Comparison of ENCODE assay signal across 3 cellular contexts in genomic region chr9:124263158-124263557, GRCh38.
TF ChIP-seq lines count a peak whose summit lies in the region.

No MANE protein-coding gene starts in this region.

TF ChIP-seq in SK-N-SH, 30 proteins besides CTCF, POLR2A, EP300 and RAD21:
- TF ChIP-seq TEAD4 (IDR thresholded peaks at IDR 0.05; ENCODE audit: borderline replicate concordance, insufficient read depth) (no peak), YY1 (IDR thresholded peaks at IDR 0.05; ENCODE audit: low read depth) (no peak), ELF1 (IDR thresholded peaks at IDR 0.05) (no peak), MEF2A (IDR thresholded peaks at IDR 0.05; ENCODE audit: borderline replicate concordance, low read depth) (no peak), FOXM1 (IDR thresholded peaks at IDR 0.05; ENCODE audit: low read depth) (no peak), NRF1 (IDR thresholded peaks at IDR 0.05; ENCODE audit: low read depth, low read length) (no peak)
- TF ChIP-seq, protein P1, sequence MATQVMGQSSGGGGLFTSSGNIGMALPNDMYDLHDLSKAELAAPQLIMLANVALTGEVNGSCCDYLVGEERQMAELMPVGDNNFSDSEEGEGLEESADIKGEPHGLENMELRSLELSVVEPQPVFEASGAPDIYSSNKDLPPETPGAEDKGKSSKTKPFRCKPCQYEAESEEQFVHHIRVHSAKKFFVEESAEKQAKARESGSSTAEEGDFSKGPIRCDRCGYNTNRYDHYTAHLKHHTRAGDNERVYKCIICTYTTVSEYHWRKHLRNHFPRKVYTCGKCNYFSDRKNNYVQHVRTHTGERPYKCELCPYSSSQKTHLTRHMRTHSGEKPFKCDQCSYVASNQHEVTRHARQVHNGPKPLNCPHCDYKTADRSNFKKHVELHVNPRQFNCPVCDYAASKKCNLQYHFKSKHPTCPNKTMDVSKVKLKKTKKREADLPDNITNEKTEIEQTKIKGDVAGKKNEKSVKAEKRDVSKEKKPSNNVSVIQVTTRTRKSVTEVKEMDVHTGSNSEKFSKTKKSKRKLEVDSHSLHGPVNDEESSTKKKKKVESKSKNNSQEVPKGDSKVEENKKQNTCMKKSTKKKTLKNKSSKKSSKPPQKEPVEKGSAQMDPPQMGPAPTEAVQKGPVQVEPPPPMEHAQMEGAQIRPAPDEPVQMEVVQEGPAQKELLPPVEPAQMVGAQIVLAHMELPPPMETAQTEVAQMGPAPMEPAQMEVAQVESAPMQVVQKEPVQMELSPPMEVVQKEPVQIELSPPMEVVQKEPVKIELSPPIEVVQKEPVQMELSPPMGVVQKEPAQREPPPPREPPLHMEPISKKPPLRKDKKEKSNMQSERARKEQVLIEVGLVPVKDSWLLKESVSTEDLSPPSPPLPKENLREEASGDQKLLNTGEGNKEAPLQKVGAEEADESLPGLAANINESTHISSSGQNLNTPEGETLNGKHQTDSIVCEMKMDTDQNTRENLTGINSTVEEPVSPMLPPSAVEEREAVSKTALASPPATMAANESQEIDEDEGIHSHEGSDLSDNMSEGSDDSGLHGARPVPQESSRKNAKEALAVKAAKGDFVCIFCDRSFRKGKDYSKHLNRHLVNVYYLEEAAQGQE (IDR thresholded peaks at IDR 0.05; ENCODE audit: low read depth, low read length), result no peak

TF ChIP-seq in SK-N-SH treated with all-trans-retinoic acid at 6 μM for 48 hours, 23 proteins besides CTCF, POLR2A, EP300 and RAD21:
- TF ChIP-seq ZC3H10 (CRISPR knock-in tag; IDR thresholded peaks at IDR 0.05) (no peak), ZFP30 (CRISPR knock-in tag; IDR thresholded peaks at IDR 0.05) (no peak), CSRNP3 (CRISPR knock-in tag; IDR thresholded peaks at IDR 0.05) (no peak), ISL1 (CRISPR knock-in tag; IDR thresholded peaks at IDR 0.05) (no peak), ARNTL (CRISPR knock-in tag; IDR thresholded peaks at IDR 0.05; ENCODE audit: borderline replicate concordance, low read depth) (no peak), ESRRG (CRISPR knock-in tag; IDR thresholded peaks at IDR 0.05) (no peak), CREB5 (CRISPR knock-in tag; IDR thresholded peaks at IDR 0.05; ENCODE audit: low read depth) (no peak), GLIS3 (CRISPR knock-in tag; IDR thresholded peaks at IDR 0.05) (no peak), TOX (CRISPR knock-in tag; IDR thresholded peaks at IDR 0.05; ENCODE audit: borderline replicate concordance) (no peak)
- TF ChIP-seq, protein P2, sequence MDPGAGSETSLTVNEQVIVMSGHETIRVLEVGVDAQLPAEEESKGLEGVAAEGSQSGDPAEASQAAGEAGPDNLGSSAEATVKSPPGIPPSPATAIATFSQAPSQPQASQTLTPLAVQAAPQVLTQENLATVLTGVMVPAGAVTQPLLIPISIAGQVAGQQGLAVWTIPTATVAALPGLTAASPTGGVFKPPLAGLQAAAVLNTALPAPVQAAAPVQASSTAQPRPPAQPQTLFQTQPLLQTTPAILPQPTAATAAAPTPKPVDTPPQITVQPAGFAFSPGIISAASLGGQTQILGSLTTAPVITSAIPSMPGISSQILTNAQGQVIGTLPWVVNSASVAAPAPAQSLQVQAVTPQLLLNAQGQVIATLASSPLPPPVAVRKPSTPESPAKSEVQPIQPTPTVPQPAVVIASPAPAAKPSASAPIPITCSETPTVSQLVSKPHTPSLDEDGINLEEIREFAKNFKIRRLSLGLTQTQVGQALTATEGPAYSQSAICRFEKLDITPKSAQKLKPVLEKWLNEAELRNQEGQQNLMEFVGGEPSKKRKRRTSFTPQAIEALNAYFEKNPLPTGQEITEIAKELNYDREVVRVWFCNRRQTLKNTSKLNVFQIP (CRISPR knock-in tag; IDR thresholded peaks at IDR 0.05; ENCODE audit: borderline replicate concordance, low read depth), result no peak

TF ChIP-seq in GM12878, 131 proteins besides CTCF, POLR2A, EP300 and RAD21:
- no peak for TF ChIP-seq RFX5 (IDR thresholded peaks at IDR 0.05; ENCODE audit: low read depth, low read length)
- no peak for TF ChIP-seq NR2F1 (conservative IDR thresholded peaks at IDR 0.05)
- no peak for TF ChIP-seq BHLHE40 (IDR thresholded peaks at IDR 0.05; ENCODE audit: borderline replicate concordance in 1 of 2, low read depth in 2 of 2, low read length in 1 of 2)
- TF ChIP-seq PBX3 (IDR thresholded peaks at IDR 0.05; ENCODE audit: insufficient replicate concordance, low read depth, low read length), result no peak
- no peak for TF ChIP-seq JUNB (IDR thresholded peaks at IDR 0.05)
- no peak for TF ChIP-seq SMAD5 (IDR thresholded peaks at IDR 0.05; ENCODE audit: low read depth)
- no peak for TF ChIP-seq FOXK2 (IDR thresholded peaks at IDR 0.05)
- TF ChIP-seq EGR1 (IDR thresholded peaks at IDR 0.05; ENCODE audit: borderline replicate concordance in 1 of 2, low read depth in 2 of 2, low read length in 2 of 2), result no peak
- TF ChIP-seq HCFC1 (IDR thresholded peaks at IDR 0.05; ENCODE audit: low read length), result no peak
- no peak for TF ChIP-seq NR2C1 (IDR thresholded peaks at IDR 0.05)
- TF ChIP-seq CHD2 (IDR thresholded peaks at IDR 0.05; ENCODE audit: borderline replicate concordance, low read depth, low read length), result no peak
- TF ChIP-seq ZNF687 (IDR thresholded peaks at IDR 0.05), result no peak
- TF ChIP-seq, protein P3, sequence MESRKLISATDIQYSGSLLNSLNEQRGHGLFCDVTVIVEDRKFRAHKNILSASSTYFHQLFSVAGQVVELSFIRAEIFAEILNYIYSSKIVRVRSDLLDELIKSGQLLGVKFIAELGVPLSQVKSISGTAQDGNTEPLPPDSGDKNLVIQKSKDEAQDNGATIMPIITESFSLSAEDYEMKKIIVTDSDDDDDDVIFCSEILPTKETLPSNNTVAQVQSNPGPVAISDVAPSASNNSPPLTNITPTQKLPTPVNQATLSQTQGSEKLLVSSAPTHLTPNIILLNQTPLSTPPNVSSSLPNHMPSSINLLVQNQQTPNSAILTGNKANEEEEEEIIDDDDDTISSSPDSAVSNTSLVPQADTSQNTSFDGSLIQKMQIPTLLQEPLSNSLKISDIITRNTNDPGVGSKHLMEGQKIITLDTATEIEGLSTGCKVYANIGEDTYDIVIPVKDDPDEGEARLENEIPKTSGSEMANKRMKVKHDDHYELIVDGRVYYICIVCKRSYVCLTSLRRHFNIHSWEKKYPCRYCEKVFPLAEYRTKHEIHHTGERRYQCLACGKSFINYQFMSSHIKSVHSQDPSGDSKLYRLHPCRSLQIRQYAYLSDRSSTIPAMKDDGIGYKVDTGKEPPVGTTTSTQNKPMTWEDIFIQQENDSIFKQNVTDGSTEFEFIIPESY (IDR thresholded peaks at IDR 0.05), result no peak
- TF ChIP-seq RAD51 (IDR thresholded peaks at IDR 0.05), result no peak
- no peak for TF ChIP-seq DPF2 (IDR thresholded peaks at IDR 0.05)
TF ChIP-seq in GM12878: peak in this region for 0.
